In genomic region chr6:146876271-146877151, GRCh38 we compare ENCODE assay signal across 1 cellular context.
A peak's percentile ranks its signal among the peaks of the same experiment; 100 is the strongest.
TF ChIP-seq lines count a peak whose summit lies in the region.

No MANE protein-coding gene starts in this region.

TF ChIP-seq in HEK293, 187 proteins besides CTCF, POLR2A, EP300 and RAD21 (continued from another document):
- TF ChIP-seq INSM2 (tag by site-specific recombination; IDR thresholded peaks at IDR 0.05) (no peak), ZNF148 (tag by site-specific recombination; IDR thresholded peaks at IDR 0.05; ENCODE audit: borderline replicate concordance) (no peak), ZNF76 (tag by site-specific recombination; IDR thresholded peaks at IDR 0.05; ENCODE audit: borderline replicate concordance, low read depth) (no peak), ZNF555 (tag by site-specific recombination; conservative IDR thresholded peaks at IDR 0.05) (no peak), ZNF19 (tag by site-specific recombination; IDR thresholded peaks at IDR 0.05; ENCODE audit: low read depth) (no peak), ZNF24 (tag by site-specific recombination; IDR thresholded peaks at IDR 0.05) (no peak), ZNF791 (tag by site-specific recombination; IDR thresholded peaks at IDR 0.05) (no peak), ZNF514 (tag by site-specific recombination; IDR thresholded peaks at IDR 0.05) (no peak), ZNF426 (tag by site-specific recombination; IDR thresholded peaks at IDR 0.05) (no peak), ZNF391 (tag by site-specific recombination; IDR thresholded peaks at IDR 0.05; ENCODE audit: borderline replicate concordance, low read depth) (no peak), GLIS1 (tag by site-specific recombination; IDR thresholded peaks at IDR 0.05) (peak; percentile 78), ZSCAN16 (tag by site-specific recombination; IDR thresholded peaks at IDR 0.05) (no peak), KLF7 (tag by site-specific recombination; IDR thresholded peaks at IDR 0.05; ENCODE audit: borderline replicate concordance) (no peak), BCL11B (tag by site-specific recombination; IDR thresholded peaks at IDR 0.05; ENCODE audit: low read depth) (no peak), ZNF501 (tag by site-specific recombination; IDR thresholded peaks at IDR 0.05) (no peak), ZNF366 (tag by site-specific recombination; conservative IDR thresholded peaks at IDR 0.05) (0 out of 2 replicates have a peak, but pooled peaks have one; percentile 13), ZNF132 (tag by site-specific recombination; IDR thresholded peaks at IDR 0.05; ENCODE audit: borderline replicate concordance) (no peak), TCF7L2 (IDR thresholded peaks at IDR 0.05; ENCODE audit: borderline replicate concordance, low read depth, low read length) (peak; percentile 79), ZNF202 (tag by site-specific recombination; IDR thresholded peaks at IDR 0.05; ENCODE audit: borderline replicate concordance) (no peak), ZNF513 (tag by site-specific recombination; IDR thresholded peaks at IDR 0.05) (no peak), OVOL3 (tag by site-specific recombination; IDR thresholded peaks at IDR 0.05) (no peak), ZNF398 (tag by site-specific recombination; IDR thresholded peaks at IDR 0.05) (no peak), ZNF777 (tag by site-specific recombination; IDR thresholded peaks at IDR 0.05; ENCODE audit: borderline replicate concordance) (no peak), PRDM10 (tag by site-specific recombination; IDR thresholded peaks at IDR 0.05) (peak; percentile 47; the same call in 1 of the 2 replicates), KLF8 (tag by site-specific recombination; IDR thresholded peaks at IDR 0.05) (no peak), ZXDB (tag by site-specific recombination; IDR thresholded peaks at IDR 0.05) (peak; percentile 87), SETDB1 (IDR thresholded peaks at IDR 0.05; ENCODE audit: insufficient read length, low read length) (peak; percentile 35), KLF9 (tag by site-specific recombination; IDR thresholded peaks at IDR 0.05; ENCODE audit: low read depth) (no peak), ZBTB20 (tag by site-specific recombination; IDR thresholded peaks at IDR 0.05) (no peak), GLI4 (tag by site-specific recombination; IDR thresholded peaks at IDR 0.05) (no peak), ZNF133 (tag by site-specific recombination; IDR thresholded peaks at IDR 0.05) (no peak), ZNF221 (tag by site-specific recombination; IDR thresholded peaks at IDR 0.05; ENCODE audit: borderline replicate concordance) (no peak), KLF17 (tag by site-specific recombination; IDR thresholded peaks at IDR 0.05) (no peak), TRIM28 (IDR thresholded peaks at IDR 0.05; ENCODE audit: borderline replicate concordance, low read length) (peak; percentile 76; the same call in 1 of the 2 replicates), ZBTB17 (tag by site-specific recombination; IDR thresholded peaks at IDR 0.05) (no peak), ZBTB1 (tag by site-specific recombination; IDR thresholded peaks at IDR 0.05) (no peak), ZNF530 (tag by site-specific recombination; IDR thresholded peaks at IDR 0.05; ENCODE audit: low read depth) (no peak)
